Comparison of ENCODE assay signal across 8 cellular contexts in genomic region chr3:27484002-27484844, GRCh38. TPM values are rescaled to one million over a fixed set of nuclear protein-coding genes. Genes with fewer than 3 reads are reported as not detected.
DNase-seq lines count a peak whose midpoint lies in the region; ATAC-seq and TF ChIP-seq lines count a peak whose summit lies in the region.

TSS of gene SLC4A7 (minus strand) at chr3:27484384. CDS start at chr3:27484126, 258 bp downstream.

- 0% methylated on average over 1 to 100 of the region's 100 CpGs for WGBS in endodermal cell (ENCODE audit: insufficient coverage in 1 of 2, insufficient read length in 1 of 2), 2 experiments
- 0% methylated on average over 70 to 77 of the region's 100 CpGs for WGBS in mesodermal cell (ENCODE audit: insufficient coverage in 2 of 2), 2 experiments

- H3K4me1 Mint-ChIP-seq in endodermal cell: peaks cover 6% of the 10 kb centered on the region

- H3K27ac ChIP-seq in endodermal cell (ENCODE audit: low read depth, low read length): peak within 1 kb of the TSS; percentile 98
- peak within 1 kb of the TSS; percentile 93 for H3K27ac ChIP-seq in mesodermal cell (ENCODE audit: low read depth, low read length, severe bottlenecking)

- peaks cover 3% of the 10 kb centered on the region for H3K36me3 Mint-ChIP-seq in endodermal cell (ENCODE audit: low read depth)

- no peaks in the 10 kb centered on the region for H3K4me1 ChIP-seq in NT2/D1 (ENCODE audit: insufficient read depth, insufficient read length)
- no peaks in the 10 kb centered on the region for H3K4me1 ChIP-seq in endodermal cell (ENCODE audit: control insufficient read depth, insufficient read depth, low read length)
- H3K4me1 ChIP-seq in mesodermal cell (ENCODE audit: control insufficient read depth, insufficient read depth, low read length, poor library complexity, severe bottlenecking): no peaks in the 10 kb centered on the region

- DNase-seq in COR-L47 (lab: John Stamatoyannopoulos, UW) (peak; percentile 80), HUDEP-2 (lab: John Stamatoyannopoulos, UW; ENCODE audit: unreplicated experiment in 76 of 76) (peak in 74 of 76 experiments; percentile 55 to 97 (median 92)), NT2/D1 (ENCODE audit: low read depth, low spot score) (peak; percentile 93), endodermal cell (peak; percentile 99)
- peak; percentile 94 for DNase-seq in activated CD8-positive, alpha-beta memory T cell treated with anti-CD3 and anti-CD28 coated beads, Interleukin-2, amount 50 U/mL, for 1 hour (ENCODE audit: extremely low read depth)
- peak; percentile 95 to 99 for DNase-seq in stimulated activated CD8-positive, alpha-beta memory T cell treated with anti-CD3 and anti-CD28 coated beads, Interleukin-15, amount 100 ng/mL, for 4 hours (ENCODE audit: low read depth in 2 of 2)

- peak within 1 kb of the TSS; percentile 96 for H3K27ac Mint-ChIP-seq in endodermal cell

- peak within 1 kb of the TSS; percentile 100 for H3K4me3 Mint-ChIP-seq in endodermal cell

- no peaks in the 10 kb centered on the region for H3K27me3 ChIP-seq in NT2/D1 (ENCODE audit: insufficient read depth, insufficient read length)
- no peaks in the 10 kb centered on the region for H3K27me3 ChIP-seq in endodermal cell (ENCODE audit: control insufficient read depth, insufficient read depth, low read length, poor library complexity, severe bottlenecking)

- no peak for TF ChIP-seq CTCF in endodermal cell (conservative IDR thresholded peaks at IDR 0.05)

- H3K36me3 ChIP-seq in NT2/D1 (ENCODE audit: insufficient read depth, insufficient read length, low read length) (peaks cover 14% of the 10 kb centered on the region), endodermal cell (ENCODE audit: control insufficient read depth, insufficient read depth, low read length) (no peaks in the 10 kb centered on the region), mesodermal cell (ENCODE audit: control insufficient read depth, insufficient read depth, low read length) (peaks cover under 1% of the 10 kb centered on the region)

- no peaks in the 10 kb centered on the region for H3K9me3 Mint-ChIP-seq in endodermal cell

- peak within 1 kb of the TSS; percentile 76 for H3K9ac ChIP-seq in NT2/D1 (ENCODE audit: insufficient read length, low read depth)
- peak within 1 kb of the TSS; percentile 80 for H3K9ac ChIP-seq in endodermal cell (ENCODE audit: extremely low read depth, low read length, poor library complexity, severe bottlenecking)

- no peaks in the 10 kb centered on the region for H3K9me3 ChIP-seq in NT2/D1 (ENCODE audit: insufficient read depth, low read length)
- H3K9me3 ChIP-seq in endodermal cell (ENCODE audit: control insufficient read depth, low read length): no peaks in the 10 kb centered on the region
- no peaks in the 10 kb centered on the region for H3K9me3 ChIP-seq in mesodermal cell (ENCODE audit: control insufficient read depth, low read length)

- no peaks in the 10 kb centered on the region for H3K27me3 Mint-ChIP-seq in endodermal cell (ENCODE audit: insufficient read depth)

- peak; percentile 91 for ATAC-seq in GM21381 (IDR thresholded peaks at IDR 0.05; ENCODE audit: unreplicated experiment)

- H3K4me3 ChIP-seq in NT2/D1 (ENCODE audit: insufficient read length, low read depth): peak within 1 kb of the TSS; percentile 66
- peak within 1 kb of the TSS; percentile 92 for H3K4me3 ChIP-seq in endodermal cell (ENCODE audit: low read length)
- peak within 1 kb of the TSS; percentile 92 for H3K4me3 ChIP-seq in mesodermal cell (ENCODE audit: extremely low read depth, insufficient read depth, low read length, poor library complexity, severe bottlenecking)

RNA-seq across cellular contexts. Expression of gene SLC4A7, which starts in this region (rescaled TPM):
- total RNA-seq in endodermal cell: 10 to 100 TPM; 58.4 to 83.8 TPM
- polyA plus RNA-seq in endodermal cell (2013, experiment 1 of 2): 50.7 TPM
- 49.1 TPM for polyA plus RNA-seq in endodermal cell (2013, experiment 2 of 2)
- polyA plus RNA-seq in mesodermal cell (2013, experiment 1 of 2): 54.5 TPM
- polyA plus RNA-seq in mesodermal cell (2013, experiment 2 of 2): 46.3 TPM

Comparison
In these comparisons a context has a peak if more than half of its experiments do, and no peak if none do; other contexts are left out.
1. Peak in every context shown above with its lines: DNase-seq, ATAC-seq, H3K4me3 ChIP-seq and H3K27ac ChIP-seq.